25 cellular contexts compared by ENCODE assay signal in the genomic region with DNA sequence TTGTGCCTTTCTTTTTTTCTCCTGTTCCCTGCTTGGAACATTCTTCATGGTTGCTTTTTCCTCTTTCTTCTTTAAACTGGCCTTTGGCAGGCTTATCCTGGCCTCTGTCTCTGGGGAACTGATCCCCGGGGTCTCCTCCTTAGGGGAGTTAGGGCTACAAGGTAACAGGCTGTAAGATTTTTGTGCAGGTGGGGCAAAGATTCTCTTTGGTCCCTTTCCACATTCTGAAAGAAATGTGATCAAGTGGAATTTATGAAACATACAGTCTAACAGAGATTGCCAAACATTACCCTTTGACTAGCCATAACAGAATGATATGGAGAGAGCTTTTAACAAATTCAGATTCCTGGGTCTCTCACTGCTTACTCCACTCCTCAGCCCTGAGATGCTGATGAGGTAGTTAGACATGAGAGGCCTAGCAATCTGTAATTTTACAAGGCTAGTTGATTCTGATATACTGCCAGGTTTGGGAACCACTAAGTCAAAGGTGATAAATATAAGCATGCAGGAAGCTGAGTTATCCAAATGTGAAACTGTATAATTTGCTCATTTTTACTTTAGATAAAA. TPM values are rescaled to one million over a fixed set of nuclear protein-coding genes. Genes with fewer than 3 reads are reported as not detected.
DNase-seq lines count a peak whose midpoint lies in the region; ATAC-seq, FAIRE-seq and TF ChIP-seq lines count a peak whose summit lies in the region.
"Had no signal": no experiment of that assay in that cellular context is flagged by ENCODE, and none has a peak within 500 bp of the region (broad histone marks: within the 10 kb centered on the region; RNA-seq: fewer than 3 reads in every experiment).

No MANE protein-coding gene starts in this region.

- H3K36me3 ChIP-seq in HEK293 (ENCODE audit: control insufficient read depth in 2 of 2, insufficient read depth in 1 of 2, low read length in 2 of 2) = no peaks in the 10 kb centered on the region
- H3K36me3 ChIP-seq in GM12878 (ENCODE audit: control insufficient read depth in 2 of 2, insufficient read depth in 2 of 2, low read length in 1 of 2) = no peaks in the 10 kb centered on the region
- H3K36me3 ChIP-seq: SJSA1 had no signal

- H3K9me3 ChIP-seq in HEK293 (ENCODE audit: control insufficient read depth, insufficient read depth, low read depth, low read length) (no peaks in the 10 kb centered on the region), GM12878 (replicated peaks; ENCODE audit: control insufficient read depth, insufficient read depth, low read length) (no peaks in the 10 kb centered on the region)
- H3K9me3 ChIP-seq: SJSA1 had no signal

- H3K27me3 ChIP-seq in GM12878 (replicated peaks in 1 of 2; ENCODE audit: control insufficient read depth in 2 of 2, insufficient read depth in 2 of 2, low read length in 1 of 2) = no peaks in the 10 kb centered on the region

- FAIRE-seq in GM12878 (lab: Jason Lieb, UNC) = no peak
- FAIRE-seq: HTR-8/SVneo had no signal

- intact Hi-C loops in GM12878 (cut with micrococcal nuclease; ENCODE audit: unreplicated experiment) = no loop called here

- RAD21 ChIA-PET in GM12878 (lab: Charles Lee; ENCODE audit: unreplicated experiment) = interaction anchor here (0.6 to 2.9 kb wide), 6 partner anchors 9 to 45 kb away, joined by 3 to 10 read pairs (median 4); a partner anchor contains a TSS

- no peak for TF ChIP-seq EP300 in GM12878 (IDR thresholded peaks at IDR 0.05; ENCODE audit: borderline replicate concordance in 1 of 2, control insufficient read depth in 1 of 2, low read depth in 2 of 2, low read length in 2 of 2)

- peaks cover 12% of the 10 kb centered on the region in 2 donors for H3K4me1 Mint-ChIP-seq in natural killer cell treated with Interleukin-12 subunit alpha and Interleukin-12 subunit beta and Interleukin-15 and Interleukin-18, amount 100 ng/mL, for 72 hours (ENCODE audit: low read depth in 2 of 2)
- H3K4me1 Mint-ChIP-seq: H9 had no signal

- no peak for TF ChIP-seq RAD21 in GM12878 (IDR thresholded peaks at IDR 0.05; ENCODE audit: insufficient read depth, low read depth, low read length)

- TF ChIP-seq CTCF in HEK293 (tag by site-specific recombination; IDR thresholded peaks at IDR 0.05) = no peak
- no peak for TF ChIP-seq CTCF in GM12878 (IDR thresholded peaks at IDR 0.05 in 2 of 3, conservative IDR thresholded peaks at IDR 0.05 in 1 of 3; ENCODE audit: control insufficient read depth in 2 of 3, extremely low read depth in 1 of 3, insufficient read depth in 1 of 3, low read depth in 3 of 3, low read length in 3 of 3)

- no peak for DNase-seq in GM12878 (ENCODE audit: low read depth, low spot score)
- peak; percentile 33 for DNase-seq in mesenteric fat pad (ENCODE audit: low spot score)
- DNase-seq in effector CD8-positive, alpha-beta T cell (lab: John Stamatoyannopoulos, UW) = no peak
- no peak for DNase-seq in RKO (ENCODE audit: low spot score)
- no peak for DNase-seq in natural killer cell treated with Interleukin-12 subunit alpha and Interleukin-12 subunit beta and Interleukin-15 and Interleukin-18, amount 100 ng/mL, for 72 hours (ENCODE audit: low spot score)
- no peak for DNase-seq in activated CD8-positive, alpha-beta memory T cell treated with anti-CD3 and anti-CD28 coated beads, Interleukin-2, amount 50 U/mL, for 4 hours
- DNase-seq: Calu3, DMS153, DND-41, GM23248, H9, HFFc6, KBM-7, NCI-H1105 treated with DMSO at 0.1 percent for 48 hours, NCI-H2029, NCI-H446, NCI-H524 treated with DMSO at 0.1 percent for 48 hours, NCI-H774, PC-9, Right ventricle myocardium superior, RPMI8226 had no signal

- no peak overlapping the region for H2AFZ ChIP-seq in GM12878 (ENCODE audit: control insufficient read depth, low read depth, low read length)
- H2AFZ ChIP-seq: GM23248, PC-9 had no signal

- H3K9me3 Mint-ChIP-seq in natural killer cell treated with Interleukin-12 subunit alpha and Interleukin-12 subunit beta and Interleukin-15 and Interleukin-18, amount 100 ng/mL, for 72 hours = no peaks in the 10 kb centered on the region
- H3K9me3 Mint-ChIP-seq: H9, HFFc6 had no signal

- CTCF ChIA-PET in HEK293 (lab: Yijun Ruan, JAX) = interaction anchor here (0.5 to 1.1 kb wide), 5 partner anchors 8 to 429 kb away, joined by 3 to 10 read pairs (median 4); no protein-coding TSS in a partner anchor
- CTCF ChIA-PET in GM12878 (lab: Yijun Ruan, JAX) = interaction anchor here (1.0 to 2.5 kb wide), 5 partner anchors 9 to 288 kb away, joined by 3 to 18 read pairs (median 4); no protein-coding TSS in a partner anchor

- POLR2A ChIA-PET in HEK293 (lab: Yijun Ruan, JAX) = interaction anchor here (0.5 to 1.8 kb wide), 3 partner anchors 9 to 296 kb away, joined by 3 to 10 read pairs (median 4); a partner anchor contains a TSS
- POLR2A ChIA-PET in GM12878 (lab: Charles Lee) = interaction anchor here (1.2 to 2.3 kb wide), 3 partner anchors 9 to 44 kb away, joined by 3 to 10 read pairs (median 7); a partner anchor contains a TSS

- H3K4me2 ChIP-seq in GM12878 (ENCODE audit: control insufficient read depth, insufficient read depth) = no peak overlapping the region
- H3K4me2 ChIP-seq: PC-9 had no signal

- H3K4me3 ChIP-seq in HEK293 (ENCODE audit: low read depth, low read length) (no peak overlapping the region), GM12878 (no peak overlapping the region)
- H3K4me3 ChIP-seq: GM23248, PC-9, SJSA1 had no signal

- SMC1A ChIA-PET in GM12878 (lab: Charles Lee; ENCODE audit: uncharacterized antibody, unreplicated experiment) = interaction anchor here (0.9 to 2.9 kb wide), 5 partner anchors 9 to 45 kb away, joined by 3 to 10 read pairs (median 4); a partner anchor contains a TSS

- no peaks in the 10 kb centered on the region for H3K79me2 ChIP-seq in GM12878 (ENCODE audit: control insufficient read depth, insufficient read depth, low read length)

- no peaks in the 10 kb centered on the region for H4K20me1 ChIP-seq in GM12878 (ENCODE audit: control insufficient read depth, insufficient read depth)

- 0% methylated on average over 1 of the region's 1 CpG for WGBS in GM12878 (ENCODE audit: insufficient coverage, insufficient replicate concordance, low lambda C conversion rate, missing lambda C conversion rate)

- no peak overlapping the region for H3K4me3 Mint-ChIP-seq in natural killer cell treated with Interleukin-12 subunit alpha and Interleukin-12 subunit beta and Interleukin-15 and Interleukin-18, amount 100 ng/mL, for 72 hours
- H3K4me3 Mint-ChIP-seq: H9, HFFc6 had no signal

- in situ Hi-C loops in GM12878 (cut with MboI) = no loop called here

- TF ChIP-seq POLR2A in GM12878 (IDR thresholded peaks at IDR 0.05; ENCODE audit: low read depth, low read length) = no peak

- no peaks in the 10 kb centered on the region for H3K27me3 Mint-ChIP-seq in natural killer cell treated with Interleukin-12 subunit alpha and Interleukin-12 subunit beta and Interleukin-15 and Interleukin-18, amount 100 ng/mL, for 72 hours

- no TSS peak for BruUV-seq in GM12878 (replicated peaks; lab: Mats Ljungman, UMichigan)

- ATAC-seq in GM12878 = no peak; the same call in 2 of the 3 replicates
- ATAC-seq in natural killer cell treated with Interleukin-12 subunit alpha and Interleukin-12 subunit beta and Interleukin-15 and Interleukin-18, amount 100 ng/mL, for 72 hours = no peak

- H3K9ac ChIP-seq in GM12878 (ENCODE audit: control insufficient read depth, insufficient read depth, low read length) = no peak overlapping the region
- H3K9ac ChIP-seq: GM23248 had no signal

- no peaks in the 10 kb centered on the region for H3K36me3 Mint-ChIP-seq in natural killer cell treated with Interleukin-12 subunit alpha and Interleukin-12 subunit beta and Interleukin-15 and Interleukin-18, amount 100 ng/mL, for 72 hours

- H3K27ac Mint-ChIP-seq in natural killer cell treated with Interleukin-12 subunit alpha and Interleukin-12 subunit beta and Interleukin-15 and Interleukin-18, amount 100 ng/mL, for 72 hours = peak overlapping the region in 1 of 2 donors; percentile 62
- H3K27ac Mint-ChIP-seq: HFFc6 had no signal

- H3K27ac ChIP-seq in HEK293 (ENCODE audit: extremely low read depth, low read depth, low read length) (no peak overlapping the region), GM12878 (ENCODE audit: control insufficient read depth, insufficient read depth) (peak overlapping the region; percentile 35; the same call in 1 of the 2 replicates)
- H3K27ac ChIP-seq: GM23248, PC-9, SJSA1 had no signal

- H3K4me1 ChIP-seq in HEK293 (ENCODE audit: control insufficient read depth, insufficient read depth, low read length) = no peaks in the 10 kb centered on the region
- H3K4me1 ChIP-seq in GM12878 (ENCODE audit: control insufficient read depth, insufficient read depth, low read length) = peaks cover 19% of the 10 kb centered on the region
- H3K4me1 ChIP-seq: SJSA1 had no signal

RNA-seq across cellular contexts. Expression of a gene that starts 8.8 kb away (rescaled TPM):
- 6.6 and 6.8 TPM in 2 replicates for total RNA-seq in GM12878 (2013; cell fraction: nucleolus; rRNA removed)
- total RNA-seq in GM12878 (2014; rRNA removed) (2.5 and 3.8 TPM in 2 replicates), GM12878 (2014; rRNA removed; fragmentation: Illumina TruSeq; extraction: Trizol) (3.8 and 4.4 TPM in 2 replicates), GM12878 (2021) (3.3 and 3.7 TPM in 2 replicates), mesenteric fat pad (3.2 TPM)
- 4.2 TPM for polyA plus RNA-seq in GM12878 (2011; ENCODE audit: low read depth)
- polyA plus RNA-seq in GM12878 (2011; rRNA removed) (2.9 and 4.6 TPM in 2 replicates), GM12878 (2014; fragmentation: Illumina TruSeq; extraction: Trizol) (3.9 and 4.3 TPM in 2 replicates), GM12878 (2014; fragmentation: Nextera tagmentation; extraction: Ambion mirVana) (1 to 10 TPM; 1.3 to 2.3 TPM), GM12878 (2014; rRNA removed) (4.4 and 5.1 TPM in 2 replicates), GM12878 (2016; fragmentation: Nextera tagmentation; extraction: Ambion mirVana) (1 to 10 TPM; 3.5 to 3.9 TPM)
- polyA plus RNA-seq in GM12878 (2011; cell fraction: cytosol; rRNA removed) = 2.3 and 3.0 TPM in 2 replicates
- 6.2 and 7.2 TPM in 2 replicates for polyA plus RNA-seq in GM12878 (2011; cell fraction: nucleus; rRNA removed)
- 3.7 and 4.0 TPM in 2 replicates for polyA plus RNA-seq in GM12878 (2012)
- polyA minus RNA-seq in GM12878 (2011; rRNA and poly(A)+ RNA removed) = 1.5 and 2.0 TPM in 2 replicates
- 1.3 and 2.1 TPM in 2 replicates for polyA minus RNA-seq in GM12878 (2011; cell fraction: cytosol; rRNA and poly(A)+ RNA removed)
- 1.8 and 1.9 TPM in 2 replicates for polyA minus RNA-seq in GM12878 (2011; cell fraction: nucleus; rRNA and poly(A)+ RNA removed)
- total RNA-seq in natural killer cell treated with Interleukin-12 subunit alpha and Interleukin-12 subunit beta and Interleukin-15 and Interleukin-18, amount 100 ng/mL, for 72 hours = 1 to 10 TPM; 1.3 to 2.5 TPM

RNA-seq across cellular contexts. Expression of a gene that starts 9.9 kb away (rescaled TPM):
- 21.3 and 27.2 TPM in 2 replicates for total RNA-seq in GM12878 (2013; cell fraction: nucleolus; rRNA removed)
- total RNA-seq in GM12878 (2014; rRNA removed) = 33.8 and 39.6 TPM in 2 replicates
- 22.8 and 26.0 TPM in 2 replicates for total RNA-seq in GM12878 (2014; rRNA removed; fragmentation: Illumina TruSeq; extraction: Trizol)
- 46.0 and 48.0 TPM in 2 replicates for total RNA-seq in GM12878 (2021)
- polyA plus RNA-seq in GM12878 (2011; ENCODE audit: low read depth) = 17.6 TPM
- 9.1 and 16.2 TPM in 2 replicates for polyA plus RNA-seq in GM12878 (2011; rRNA removed)
- polyA plus RNA-seq in GM12878 (2011; cell fraction: cytosol; rRNA removed) = 17.2 and 23.4 TPM in 2 replicates
- polyA plus RNA-seq in GM12878 (2011; cell fraction: nucleus; rRNA removed) = 33.6 and 46.8 TPM in 2 replicates
- 31.5 and 32.5 TPM in 2 replicates for polyA plus RNA-seq in GM12878 (2012)
- polyA plus RNA-seq in GM12878 (2014; fragmentation: Illumina TruSeq; extraction: Trizol) = 15.1 and 35.8 TPM in 2 replicates
- polyA plus RNA-seq in GM12878 (2014; fragmentation: Nextera tagmentation; extraction: Ambion mirVana) = 10 to 100 TPM in 1 of 2 experiments, 1 to 10 TPM in 1; 8.2 to 12.6 TPM
- polyA plus RNA-seq in GM12878 (2014; rRNA removed) = 32.3 and 42.0 TPM in 2 replicates
- polyA plus RNA-seq in GM12878 (2016; fragmentation: Nextera tagmentation; extraction: Ambion mirVana) = 10 to 100 TPM; 14.9 to 18.1 TPM
- polyA minus RNA-seq in GM12878 (2011; rRNA and poly(A)+ RNA removed) = 23.3 and 38.0 TPM in 2 replicates
- 12.3 and 15.0 TPM in 2 replicates for polyA minus RNA-seq in GM12878 (2011; cell fraction: cytosol; rRNA and poly(A)+ RNA removed)
- 23.2 and 40.4 TPM in 2 replicates for polyA minus RNA-seq in GM12878 (2011; cell fraction: nucleus; rRNA and poly(A)+ RNA removed)
- 25.9 TPM for total RNA-seq in mesenteric fat pad
- total RNA-seq in natural killer cell treated with Interleukin-12 subunit alpha and Interleukin-12 subunit beta and Interleukin-15 and Interleukin-18, amount 100 ng/mL, for 72 hours = 10 to 100 TPM; 44.0 to 60.5 TPM

RNA-seq across cellular contexts. Expression of a gene that starts 16.6 kb away (rescaled TPM):
- total RNA-seq in GM12878 (2013; cell fraction: nucleolus; rRNA removed) = 12.0 and 12.4 TPM in 2 replicates
- total RNA-seq in GM12878 (2014; rRNA removed) = 51.3 and 55.5 TPM in 2 replicates
- 14.1 and 19.6 TPM in 2 replicates for total RNA-seq in GM12878 (2014; rRNA removed; fragmentation: Illumina TruSeq; extraction: Trizol)
- total RNA-seq in GM12878 (2021) = 58.1 and 61.0 TPM in 2 replicates
- polyA plus RNA-seq in GM12878 (2011; ENCODE audit: low read depth) = 6.0 TPM
- polyA plus RNA-seq in GM12878 (2011; rRNA removed) = 7.9 and 15.2 TPM in 2 replicates
- polyA plus RNA-seq in GM12878 (2011; cell fraction: cytosol; rRNA removed) = 19.4 and 34.8 TPM in 2 replicates
- polyA plus RNA-seq in GM12878 (2011; cell fraction: nucleus; rRNA removed) = 54.8 and 58.1 TPM in 2 replicates
- polyA plus RNA-seq in GM12878 (2012) = 31.2 and 32.0 TPM in 2 replicates
- polyA plus RNA-seq in GM12878 (2014; fragmentation: Illumina TruSeq; extraction: Trizol) = 0.52 and 5.2 TPM in 2 replicates
- polyA plus RNA-seq in GM12878 (2014; fragmentation: Nextera tagmentation; extraction: Ambion mirVana) = 1 to 10 TPM; 1.8 to 9.9 TPM
- polyA plus RNA-seq in GM12878 (2014; rRNA removed) = 62.5 and 70.4 TPM in 2 replicates
- 10 to 100 TPM in 1 of 2 experiments, 1 to 10 TPM in 1; 4.0 to 56.3 TPM for polyA plus RNA-seq in GM12878 (2016; fragmentation: Nextera tagmentation; extraction: Ambion mirVana)
- polyA minus RNA-seq in GM12878 (2011; rRNA and poly(A)+ RNA removed) = 2.0 and 4.9 TPM in 2 replicates
- polyA minus RNA-seq in GM12878 (2011; cell fraction: cytosol; rRNA and poly(A)+ RNA removed) = 6.9 and 9.5 TPM in 2 replicates
- polyA minus RNA-seq in GM12878 (2011; cell fraction: nucleus; rRNA and poly(A)+ RNA removed) = 5.9 and 9.7 TPM in 2 replicates
- total RNA-seq in mesenteric fat pad = 24.8 TPM
- 10 to 100 TPM; 54.5 to 57.0 TPM for total RNA-seq in natural killer cell treated with Interleukin-12 subunit alpha and Interleukin-12 subunit beta and Interleukin-15 and Interleukin-18, amount 100 ng/mL, for 72 hours

RNA-seq across cellular contexts. Expression of a gene that starts 44.3 kb away (rescaled TPM):
- 4.9 and 5.0 TPM in 2 replicates for total RNA-seq in GM12878 (2013; cell fraction: nucleolus; rRNA removed)
- total RNA-seq in GM12878 (2014; rRNA removed) (0.49 and 1.2 TPM in 2 replicates), GM12878 (2014; rRNA removed; fragmentation: Illumina TruSeq; extraction: Trizol) (0.18 and 0.28 TPM in 2 replicates), GM12878 (2021) (1.1 and 1.5 TPM in 2 replicates), mesenteric fat pad (0.96 TPM)
- 0.43 TPM for polyA plus RNA-seq in GM12878 (2011; ENCODE audit: low read depth)
- polyA plus RNA-seq in GM12878 (2011; rRNA removed) (0.65 and 0.81 TPM in 2 replicates), GM12878 (2014; fragmentation: Illumina TruSeq; extraction: Trizol) (0.56 TPM in 1 of 2 replicates, not detected in the other), GM12878 (2014; fragmentation: Nextera tagmentation; extraction: Ambion mirVana) (under 1 TPM; 0.29 TPM), GM12878 (2014; rRNA removed) (0.78 and 1.2 TPM in 2 replicates), GM12878 (2016; fragmentation: Nextera tagmentation; extraction: Ambion mirVana) (under 1 TPM; 0.60 to 0.71 TPM)
- 0.80 and 1.1 TPM in 2 replicates for polyA plus RNA-seq in GM12878 (2011; cell fraction: cytosol; rRNA removed)
- polyA plus RNA-seq in GM12878 (2011; cell fraction: nucleus; rRNA removed) = 4.4 and 5.2 TPM in 2 replicates
- polyA plus RNA-seq in GM12878 (2012) = 1.3 and 1.6 TPM in 2 replicates
- polyA minus RNA-seq in GM12878 (2011; rRNA and poly(A)+ RNA removed) = 0.51 and 2.3 TPM in 2 replicates
- polyA minus RNA-seq in GM12878 (2011; cell fraction: cytosol; rRNA and poly(A)+ RNA removed) = not detected in 2 replicates
- polyA minus RNA-seq in GM12878 (2011; cell fraction: nucleus; rRNA and poly(A)+ RNA removed) = 0.85 TPM in 1 of 2 replicates, not detected in the other
- total RNA-seq in natural killer cell treated with Interleukin-12 subunit alpha and Interleukin-12 subunit beta and Interleukin-15 and Interleukin-18, amount 100 ng/mL, for 72 hours = 1 to 10 TPM; 2.4 to 4.2 TPM
- total RNA-seq: GM23248, H9, LHCN-M2 had no signal

RNA-seq across cellular contexts. Expression of a gene that starts 46.5 kb away (rescaled TPM):
- total RNA-seq in GM12878 (2013; cell fraction: nucleolus; rRNA removed) = 51.4 and 53.5 TPM in 2 replicates
- total RNA-seq in GM12878 (2014; rRNA removed) (9.0 and 10.1 TPM in 2 replicates), GM12878 (2014; rRNA removed; fragmentation: Illumina TruSeq; extraction: Trizol) (10.8 and 11.1 TPM in 2 replicates), GM12878 (2021) (7.0 and 7.5 TPM in 2 replicates), mesenteric fat pad (14.5 TPM)
- polyA plus RNA-seq in GM12878 (2011; ENCODE audit: low read depth) = 2.1 TPM
- polyA plus RNA-seq in GM12878 (2011; rRNA removed) (30.2 and 43.3 TPM in 2 replicates), GM12878 (2014; fragmentation: Illumina TruSeq; extraction: Trizol) (12.0 and 14.2 TPM in 2 replicates), GM12878 (2014; fragmentation: Nextera tagmentation; extraction: Ambion mirVana) (10 to 100 TPM; 12.2 to 13.5 TPM), GM12878 (2014; rRNA removed) (12.7 and 15.2 TPM in 2 replicates), GM12878 (2016; fragmentation: Nextera tagmentation; extraction: Ambion mirVana) (1 to 10 TPM; 6.6 to 7.2 TPM)
- 77.4 and 79.8 TPM in 2 replicates for polyA plus RNA-seq in GM12878 (2011; cell fraction: cytosol; rRNA removed)
- 35.6 and 39.5 TPM in 2 replicates for polyA plus RNA-seq in GM12878 (2011; cell fraction: nucleus; rRNA removed)
- 4.9 and 7.0 TPM in 2 replicates for polyA plus RNA-seq in GM12878 (2012)
- 37.6 and 58.1 TPM in 2 replicates for polyA minus RNA-seq in GM12878 (2011; rRNA and poly(A)+ RNA removed)
- polyA minus RNA-seq in GM12878 (2011; cell fraction: cytosol; rRNA and poly(A)+ RNA removed) = 8.8 and 9.1 TPM in 2 replicates
- polyA minus RNA-seq in GM12878 (2011; cell fraction: nucleus; rRNA and poly(A)+ RNA removed) = 28.2 and 40.5 TPM in 2 replicates
- 1 to 10 TPM; 3.7 to 6.8 TPM for total RNA-seq in natural killer cell treated with Interleukin-12 subunit alpha and Interleukin-12 subunit beta and Interleukin-15 and Interleukin-18, amount 100 ng/mL, for 72 hours
- total RNA-seq: GM23248, LHCN-M2 had no signal
